Comparison of ENCODE assay signal across 1 cellular context in the genomic region with DNA sequence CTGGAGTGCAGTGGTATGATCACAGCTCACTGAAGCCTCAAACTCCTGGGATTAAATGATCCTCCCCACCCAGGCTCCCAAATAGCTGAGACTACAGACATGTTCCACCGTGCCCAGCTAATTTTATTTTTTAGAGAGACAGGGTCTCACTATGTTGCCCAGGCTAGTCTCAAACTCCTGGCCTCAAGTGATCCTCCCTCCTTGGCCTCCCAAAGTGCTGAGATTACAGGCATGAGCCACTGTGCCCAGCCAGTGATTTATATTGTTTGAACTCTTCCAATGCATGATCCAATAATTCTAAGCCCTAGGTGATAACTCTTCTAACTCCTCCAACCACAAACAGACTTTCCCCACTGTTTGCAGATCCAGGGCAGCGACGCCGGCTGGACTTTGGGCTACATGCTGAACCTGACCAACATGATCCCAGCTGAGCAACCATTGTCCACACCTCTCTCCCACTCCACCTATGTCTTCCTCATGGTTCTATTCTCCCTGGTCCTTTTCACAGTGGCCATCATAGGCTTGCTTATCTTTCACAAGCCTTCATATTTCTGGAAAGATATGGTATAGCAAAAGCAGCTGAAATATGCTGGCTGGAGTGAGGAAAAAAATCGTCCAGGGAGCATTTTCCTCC.
TF ChIP-seq lines count a peak whose summit lies in the region.

No MANE protein-coding gene starts in this region.

TF ChIP-seq in HepG2, 621 proteins besides CTCF, POLR2A, EP300 and RAD21 (continued from another document and continues in another):
- TF ChIP-seq, protein P1, sequence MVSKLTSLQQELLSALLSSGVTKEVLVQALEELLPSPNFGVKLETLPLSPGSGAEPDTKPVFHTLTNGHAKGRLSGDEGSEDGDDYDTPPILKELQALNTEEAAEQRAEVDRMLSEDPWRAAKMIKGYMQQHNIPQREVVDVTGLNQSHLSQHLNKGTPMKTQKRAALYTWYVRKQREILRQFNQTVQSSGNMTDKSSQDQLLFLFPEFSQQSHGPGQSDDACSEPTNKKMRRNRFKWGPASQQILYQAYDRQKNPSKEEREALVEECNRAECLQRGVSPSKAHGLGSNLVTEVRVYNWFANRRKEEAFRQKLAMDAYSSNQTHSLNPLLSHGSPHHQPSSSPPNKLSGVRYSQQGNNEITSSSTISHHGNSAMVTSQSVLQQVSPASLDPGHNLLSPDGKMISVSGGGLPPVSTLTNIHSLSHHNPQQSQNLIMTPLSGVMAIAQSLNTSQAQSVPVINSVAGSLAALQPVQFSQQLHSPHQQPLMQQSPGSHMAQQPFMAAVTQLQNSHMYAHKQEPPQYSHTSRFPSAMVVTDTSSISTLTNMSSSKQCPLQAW (CRISPR knock-in tag; IDR thresholded peaks at IDR 0.05) = no peak
- TF ChIP-seq ZSCAN20 (CRISPR knock-in tag; IDR thresholded peaks at IDR 0.05; ENCODE audit: borderline replicate concordance) (no peak), ZNF468 (CRISPR knock-in tag; IDR thresholded peaks at IDR 0.05) (no peak), HNRNPLL (IDR thresholded peaks at IDR 0.05; ENCODE audit: low read depth, low read length, poor library complexity, severe bottlenecking) (no peak), ZNF143 (CRISPR knock-in tag; IDR thresholded peaks at IDR 0.05) (no peak), CHCHD3 (CRISPR knock-in tag; IDR thresholded peaks at IDR 0.05) (no peak), ZNF672 (CRISPR knock-in tag; IDR thresholded peaks at IDR 0.05) (no peak), ZNF790 (CRISPR knock-in tag; IDR thresholded peaks at IDR 0.05; ENCODE audit: borderline replicate concordance) (no peak), IKZF1 (IDR thresholded peaks at IDR 0.05) (no peak), HCFC1 (IDR thresholded peaks at IDR 0.05; ENCODE audit: low read depth, low read length) (no peak), ZKSCAN8 (CRISPR knock-in tag; IDR thresholded peaks at IDR 0.05; ENCODE audit: borderline replicate concordance) (no peak), MYC (CRISPR knock-in tag; IDR thresholded peaks at IDR 0.05; ENCODE audit: borderline replicate concordance) (no peak), RXRB (CRISPR knock-in tag; IDR thresholded peaks at IDR 0.05; ENCODE audit: borderline replicate concordance) (no peak), SYNCRIP (IDR thresholded peaks at IDR 0.05; ENCODE audit: insufficient read depth, low read depth, low read length) (no peak), SNAPC2 (CRISPR knock-in tag; IDR thresholded peaks at IDR 0.05) (no peak), ELF3 (CRISPR knock-in tag; IDR thresholded peaks at IDR 0.05) (no peak), ZNF343 (CRISPR knock-in tag; IDR thresholded peaks at IDR 0.05) (no peak), REL (CRISPR knock-in tag; conservative IDR thresholded peaks at IDR 0.05) (no peak), ATRX (CRISPR knock-in tag; IDR thresholded peaks at IDR 0.05; ENCODE audit: borderline replicate concordance) (no peak), PITX1 (CRISPR knock-in tag; IDR thresholded peaks at IDR 0.05) (0 out of 2 replicates have a peak, but pooled peaks have one; percentile 24), ZNF879 (CRISPR knock-in tag; IDR thresholded peaks at IDR 0.05) (no peak), AHR (CRISPR knock-in tag; IDR thresholded peaks at IDR 0.05) (no peak)
- TF ChIP-seq, protein P2, sequence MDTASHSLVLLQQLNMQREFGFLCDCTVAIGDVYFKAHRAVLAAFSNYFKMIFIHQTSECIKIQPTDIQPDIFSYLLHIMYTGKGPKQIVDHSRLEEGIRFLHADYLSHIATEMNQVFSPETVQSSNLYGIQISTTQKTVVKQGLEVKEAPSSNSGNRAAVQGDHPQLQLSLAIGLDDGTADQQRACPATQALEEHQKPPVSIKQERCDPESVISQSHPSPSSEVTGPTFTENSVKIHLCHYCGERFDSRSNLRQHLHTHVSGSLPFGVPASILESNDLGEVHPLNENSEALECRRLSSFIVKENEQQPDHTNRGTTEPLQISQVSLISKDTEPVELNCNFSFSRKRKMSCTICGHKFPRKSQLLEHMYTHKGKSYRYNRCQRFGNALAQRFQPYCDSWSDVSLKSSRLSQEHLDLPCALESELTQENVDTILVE (CRISPR knock-in tag; IDR thresholded peaks at IDR 0.05) = no peak
- TF ChIP-seq, protein P3, sequence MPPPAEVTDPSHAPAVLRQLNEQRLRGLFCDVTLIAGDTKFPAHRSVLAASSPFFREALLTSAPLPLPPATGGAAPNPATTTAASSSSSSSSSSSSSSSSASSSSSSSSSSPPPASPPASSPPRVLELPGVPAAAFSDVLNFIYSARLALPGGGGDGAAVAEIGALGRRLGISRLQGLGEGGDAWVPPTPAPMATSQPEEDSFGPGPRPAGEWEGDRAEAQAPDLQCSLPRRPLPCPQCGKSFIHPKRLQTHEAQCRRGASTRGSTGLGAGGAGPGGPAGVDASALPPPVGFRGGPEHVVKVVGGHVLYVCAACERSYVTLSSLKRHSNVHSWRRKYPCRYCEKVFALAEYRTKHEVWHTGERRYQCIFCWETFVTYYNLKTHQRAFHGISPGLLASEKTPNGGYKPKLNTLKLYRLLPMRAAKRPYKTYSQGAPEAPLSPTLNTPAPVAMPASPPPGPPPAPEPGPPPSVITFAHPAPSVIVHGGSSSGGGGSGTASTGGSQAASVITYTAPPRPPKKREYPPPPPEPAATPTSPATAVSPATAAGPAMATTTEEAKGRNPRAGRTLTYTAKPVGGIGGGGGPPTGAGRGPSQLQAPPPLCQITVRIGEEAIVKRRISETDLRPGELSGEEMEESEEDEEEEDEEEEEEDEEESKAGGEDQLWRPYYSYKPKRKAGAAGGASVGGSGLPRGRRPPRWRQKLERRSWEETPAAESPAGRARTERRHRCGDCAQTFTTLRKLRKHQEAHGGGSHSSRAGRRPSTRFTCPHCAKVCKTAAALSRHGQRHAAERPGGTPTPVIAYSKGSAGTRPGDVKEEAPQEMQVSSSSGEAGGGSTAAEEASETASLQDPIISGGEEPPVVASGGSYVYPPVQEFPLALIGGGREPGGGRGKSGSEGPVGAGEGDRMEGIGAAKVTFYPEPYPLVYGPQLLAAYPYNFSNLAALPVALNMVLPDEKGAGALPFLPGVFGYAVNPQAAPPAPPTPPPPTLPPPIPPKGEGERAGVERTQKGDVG (CRISPR knock-in tag; IDR thresholded peaks at IDR 0.05; ENCODE audit: borderline replicate concordance) = 0 out of 2 replicates have a peak, but pooled peaks have one; percentile 29
- TF ChIP-seq, protein P4, sequence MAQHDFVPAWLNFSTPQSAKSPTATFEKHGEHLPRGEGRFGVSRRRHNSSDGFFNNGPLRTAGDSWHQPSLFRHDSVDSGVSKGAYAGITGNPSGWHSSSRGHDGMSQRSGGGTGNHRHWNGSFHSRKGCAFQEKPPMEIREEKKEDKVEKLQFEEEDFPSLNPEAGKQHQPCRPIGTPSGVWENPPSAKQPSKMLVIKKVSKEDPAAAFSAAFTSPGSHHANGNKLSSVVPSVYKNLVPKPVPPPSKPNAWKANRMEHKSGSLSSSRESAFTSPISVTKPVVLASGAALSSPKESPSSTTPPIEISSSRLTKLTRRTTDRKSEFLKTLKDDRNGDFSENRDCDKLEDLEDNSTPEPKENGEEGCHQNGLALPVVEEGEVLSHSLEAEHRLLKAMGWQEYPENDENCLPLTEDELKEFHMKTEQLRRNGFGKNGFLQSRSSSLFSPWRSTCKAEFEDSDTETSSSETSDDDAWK (CRISPR knock-in tag; IDR thresholded peaks at IDR 0.05) = no peak
- TF ChIP-seq, protein P5, sequence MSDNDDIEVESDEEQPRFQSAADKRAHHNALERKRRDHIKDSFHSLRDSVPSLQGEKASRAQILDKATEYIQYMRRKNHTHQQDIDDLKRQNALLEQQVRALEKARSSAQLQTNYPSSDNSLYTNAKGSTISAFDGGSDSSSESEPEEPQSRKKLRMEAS (IDR thresholded peaks at IDR 0.05) = peak; percentile 39; the same call in 1 of the 2 replicates
- TF ChIP-seq, protein P6, sequence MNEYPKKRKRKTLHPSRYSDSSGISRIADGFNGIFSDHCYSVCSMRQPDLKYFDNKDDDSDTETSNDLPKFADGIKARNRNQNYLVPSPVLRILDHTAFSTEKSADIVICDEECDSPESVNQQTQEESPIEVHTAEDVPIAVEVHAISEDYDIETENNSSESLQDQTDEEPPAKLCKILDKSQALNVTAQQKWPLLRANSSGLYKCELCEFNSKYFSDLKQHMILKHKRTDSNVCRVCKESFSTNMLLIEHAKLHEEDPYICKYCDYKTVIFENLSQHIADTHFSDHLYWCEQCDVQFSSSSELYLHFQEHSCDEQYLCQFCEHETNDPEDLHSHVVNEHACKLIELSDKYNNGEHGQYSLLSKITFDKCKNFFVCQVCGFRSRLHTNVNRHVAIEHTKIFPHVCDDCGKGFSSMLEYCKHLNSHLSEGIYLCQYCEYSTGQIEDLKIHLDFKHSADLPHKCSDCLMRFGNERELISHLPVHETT (CRISPR knock-in tag; conservative IDR thresholded peaks at IDR 0.05) = no peak
- TF ChIP-seq, protein P7, sequence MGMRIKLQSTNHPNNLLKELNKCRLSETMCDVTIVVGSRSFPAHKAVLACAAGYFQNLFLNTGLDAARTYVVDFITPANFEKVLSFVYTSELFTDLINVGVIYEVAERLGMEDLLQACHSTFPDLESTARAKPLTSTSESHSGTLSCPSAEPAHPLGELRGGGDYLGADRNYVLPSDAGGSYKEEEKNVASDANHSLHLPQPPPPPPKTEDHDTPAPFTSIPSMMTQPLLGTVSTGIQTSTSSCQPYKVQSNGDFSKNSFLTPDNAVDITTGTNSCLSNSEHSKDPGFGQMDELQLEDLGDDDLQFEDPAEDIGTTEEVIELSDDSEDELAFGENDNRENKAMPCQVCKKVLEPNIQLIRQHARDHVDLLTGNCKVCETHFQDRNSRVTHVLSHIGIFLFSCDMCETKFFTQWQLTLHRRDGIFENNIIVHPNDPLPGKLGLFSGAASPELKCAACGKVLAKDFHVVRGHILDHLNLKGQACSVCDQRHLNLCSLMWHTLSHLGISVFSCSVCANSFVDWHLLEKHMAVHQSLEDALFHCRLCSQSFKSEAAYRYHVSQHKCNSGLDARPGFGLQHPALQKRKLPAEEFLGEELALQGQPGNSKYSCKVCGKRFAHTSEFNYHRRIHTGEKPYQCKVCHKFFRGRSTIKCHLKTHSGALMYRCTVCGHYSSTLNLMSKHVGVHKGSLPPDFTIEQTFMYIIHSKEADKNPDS (CRISPR knock-in tag; IDR thresholded peaks at IDR 0.05) = no peak
- TF ChIP-seq, protein P8, sequence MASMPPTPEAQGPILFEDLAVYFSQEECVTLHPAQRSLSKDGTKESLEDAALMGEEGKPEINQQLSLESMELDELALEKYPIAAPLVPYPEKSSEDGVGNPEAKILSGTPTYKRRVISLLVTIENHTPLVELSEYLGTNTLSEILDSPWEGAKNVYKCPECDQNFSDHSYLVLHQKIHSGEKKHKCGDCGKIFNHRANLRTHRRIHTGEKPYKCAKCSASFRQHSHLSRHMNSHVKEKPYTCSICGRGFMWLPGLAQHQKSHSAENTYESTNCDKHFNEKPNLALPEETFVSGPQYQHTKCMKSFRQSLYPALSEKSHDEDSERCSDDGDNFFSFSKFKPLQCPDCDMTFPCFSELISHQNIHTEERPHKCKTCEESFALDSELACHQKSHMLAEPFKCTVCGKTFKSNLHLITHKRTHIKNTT (CRISPR knock-in tag; IDR thresholded peaks at IDR 0.05) = no peak
- TF ChIP-seq, protein P9, sequence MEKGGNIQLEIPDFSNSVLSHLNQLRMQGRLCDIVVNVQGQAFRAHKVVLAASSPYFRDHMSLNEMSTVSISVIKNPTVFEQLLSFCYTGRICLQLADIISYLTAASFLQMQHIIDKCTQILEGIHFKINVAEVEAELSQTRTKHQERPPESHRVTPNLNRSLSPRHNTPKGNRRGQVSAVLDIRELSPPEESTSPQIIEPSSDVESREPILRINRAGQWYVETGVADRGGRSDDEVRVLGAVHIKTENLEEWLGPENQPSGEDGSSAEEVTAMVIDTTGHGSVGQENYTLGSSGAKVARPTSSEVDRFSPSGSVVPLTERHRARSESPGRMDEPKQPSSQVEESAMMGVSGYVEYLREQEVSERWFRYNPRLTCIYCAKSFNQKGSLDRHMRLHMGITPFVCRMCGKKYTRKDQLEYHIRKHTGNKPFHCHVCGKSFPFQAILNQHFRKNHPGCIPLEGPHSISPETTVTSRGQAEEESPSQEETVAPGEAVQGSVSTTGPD (CRISPR knock-in tag; IDR thresholded peaks at IDR 0.05) = no peak
- TF ChIP-seq, protein P10, sequence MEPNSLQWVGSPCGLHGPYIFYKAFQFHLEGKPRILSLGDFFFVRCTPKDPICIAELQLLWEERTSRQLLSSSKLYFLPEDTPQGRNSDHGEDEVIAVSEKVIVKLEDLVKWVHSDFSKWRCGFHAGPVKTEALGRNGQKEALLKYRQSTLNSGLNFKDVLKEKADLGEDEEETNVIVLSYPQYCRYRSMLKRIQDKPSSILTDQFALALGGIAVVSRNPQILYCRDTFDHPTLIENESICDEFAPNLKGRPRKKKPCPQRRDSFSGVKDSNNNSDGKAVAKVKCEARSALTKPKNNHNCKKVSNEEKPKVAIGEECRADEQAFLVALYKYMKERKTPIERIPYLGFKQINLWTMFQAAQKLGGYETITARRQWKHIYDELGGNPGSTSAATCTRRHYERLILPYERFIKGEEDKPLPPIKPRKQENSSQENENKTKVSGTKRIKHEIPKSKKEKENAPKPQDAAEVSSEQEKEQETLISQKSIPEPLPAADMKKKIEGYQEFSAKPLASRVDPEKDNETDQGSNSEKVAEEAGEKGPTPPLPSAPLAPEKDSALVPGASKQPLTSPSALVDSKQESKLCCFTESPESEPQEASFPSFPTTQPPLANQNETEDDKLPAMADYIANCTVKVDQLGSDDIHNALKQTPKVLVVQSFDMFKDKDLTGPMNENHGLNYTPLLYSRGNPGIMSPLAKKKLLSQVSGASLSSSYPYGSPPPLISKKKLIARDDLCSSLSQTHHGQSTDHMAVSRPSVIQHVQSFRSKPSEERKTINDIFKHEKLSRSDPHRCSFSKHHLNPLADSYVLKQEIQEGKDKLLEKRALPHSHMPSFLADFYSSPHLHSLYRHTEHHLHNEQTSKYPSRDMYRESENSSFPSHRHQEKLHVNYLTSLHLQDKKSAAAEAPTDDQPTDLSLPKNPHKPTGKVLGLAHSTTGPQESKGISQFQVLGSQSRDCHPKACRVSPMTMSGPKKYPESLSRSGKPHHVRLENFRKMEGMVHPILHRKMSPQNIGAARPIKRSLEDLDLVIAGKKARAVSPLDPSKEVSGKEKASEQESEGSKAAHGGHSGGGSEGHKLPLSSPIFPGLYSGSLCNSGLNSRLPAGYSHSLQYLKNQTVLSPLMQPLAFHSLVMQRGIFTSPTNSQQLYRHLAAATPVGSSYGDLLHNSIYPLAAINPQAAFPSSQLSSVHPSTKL (CRISPR knock-in tag; IDR thresholded peaks at IDR 0.05) = peak; percentile 64; the same call in 1 of the 2 replicates
